ENCODE assay signal across 1 cellular context in the genomic region with DNA sequence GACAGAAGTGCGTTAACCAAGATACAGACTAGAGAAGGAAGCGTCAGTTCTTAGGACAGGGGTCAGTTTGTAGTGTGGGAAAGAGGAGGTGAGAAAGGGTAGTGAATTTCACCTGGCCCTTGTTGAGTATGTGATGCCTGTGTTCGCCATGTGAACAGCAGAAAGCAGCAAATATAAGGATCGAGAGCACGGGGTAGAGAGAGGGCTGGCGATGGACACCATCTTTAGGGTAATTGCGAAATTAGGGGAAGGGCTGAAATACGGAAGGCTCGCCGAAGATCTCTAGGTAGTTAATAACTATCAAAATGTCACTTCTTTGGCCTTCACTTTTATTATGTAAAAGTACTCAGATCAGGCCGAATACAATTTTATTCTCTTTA.
TF ChIP-seq lines count a peak whose summit lies in the region.

No MANE protein-coding gene starts in this region.

TF ChIP-seq in liver, 16 proteins besides CTCF, POLR2A, EP300 and RAD21 (continued from another document):
- TF ChIP-seq YY1 (IDR thresholded peaks at IDR 0.05) (no peak), RXRA (IDR thresholded peaks at IDR 0.05) (no peak), HNF4A (conservative IDR thresholded peaks at IDR 0.05) (no peak), SP1 (IDR thresholded peaks at IDR 0.05) (no peak)
